In the genomic region with DNA sequence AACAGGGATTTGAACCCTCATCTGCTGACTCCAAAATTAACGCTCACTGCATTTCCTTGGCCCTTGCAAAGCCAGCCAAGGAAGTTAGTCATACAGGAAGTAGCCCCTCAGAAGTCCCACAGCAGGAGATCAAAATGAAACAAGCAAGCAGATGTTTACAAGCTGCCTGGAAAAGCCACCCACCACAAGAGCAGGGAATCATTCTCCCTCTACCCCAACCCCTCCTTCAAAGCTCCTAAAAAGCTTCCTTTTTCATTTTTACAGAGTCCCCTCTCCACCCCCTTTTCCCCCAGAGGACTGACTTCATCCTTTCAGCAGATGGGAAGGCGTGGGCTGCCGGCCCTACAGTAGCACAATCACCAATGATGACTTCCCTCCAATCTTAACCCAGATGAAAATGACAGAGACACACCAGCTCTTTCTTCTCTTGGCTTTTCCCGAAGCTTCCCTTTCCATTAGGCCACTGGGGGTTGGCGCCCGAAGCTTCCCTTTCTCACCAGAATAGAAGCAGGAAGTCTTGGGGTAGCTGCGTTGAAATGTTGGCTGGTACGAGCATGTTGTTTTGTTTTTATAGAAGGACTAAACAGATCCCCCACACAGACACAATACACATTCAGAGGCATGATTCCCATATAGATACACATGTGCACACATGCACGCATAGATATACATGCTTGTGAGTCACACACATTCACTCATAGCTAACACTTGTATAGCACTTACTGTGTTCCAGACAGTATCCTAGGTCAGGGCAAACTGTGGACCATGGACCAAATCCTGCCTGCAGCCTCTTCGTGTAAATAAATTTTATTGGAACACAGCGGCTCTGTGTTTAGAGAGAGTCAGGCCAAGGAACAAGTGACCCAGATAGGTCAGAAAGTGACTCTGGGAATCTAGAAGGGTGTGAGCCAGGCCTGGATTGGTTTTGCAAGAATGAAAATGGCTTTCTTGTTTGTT, we compare ENCODE assay signal across 8 cellular contexts. TPM values are rescaled to one million over a fixed set of nuclear protein-coding genes. Genes with fewer than 3 reads are reported as not detected.
DNase-seq lines count a peak whose midpoint lies in the region; ATAC-seq and TF ChIP-seq lines count a peak whose summit lies in the region.

No MANE protein-coding gene starts in this region.

- H3K4me1 ChIP-seq in SJSA1 (replicated peaks) (peaks cover 61% of the 10 kb centered on the region), muscle layer of duodenum (ENCODE audit: control insufficient read depth in 1 of 2, insufficient read depth in 2 of 2, low read length in 2 of 2) (peaks cover 10% of the 10 kb centered on the region in 2 donors)

- DNase-seq in activated CD4-positive, alpha-beta T cell treated with anti-CD3 and anti-CD28 coated beads, Interleukin-2, amount 10 ng/mL, durations not matched to agents 24 days and 14 days, result peak; percentile 59
- DNase-seq in activated CD4-positive, alpha-beta T cell treated with anti-CD3 and anti-CD28 coated beads, Interleukin-2, amount 50 U/mL, for 4 hours, result no peak
- DNase-seq in SJSA1 (ENCODE audit: low read depth in 1 of 2, low spot score in 2 of 2), result peak; percentile 82 to 90
- DNase-seq in epithelial cell of prostate (ENCODE audit: low read depth, low spot score), result no peak
- no peak for DNase-seq in COR-L47 (lab: John Stamatoyannopoulos, UW)
- DNase-seq in erythroblast (lab: John Stamatoyannopoulos, UW), result no peak

- H3K36me3 Mint-ChIP-seq in activated CD4-positive, alpha-beta T cell treated with anti-CD3 and anti-CD28 coated beads, Interleukin-2, amount 10 ng/mL, durations not matched to agents 24 days and 14 days (ENCODE audit: low read depth), result peaks cover 6% of the 10 kb centered on the region

- H3K27me3 Mint-ChIP-seq in activated CD4-positive, alpha-beta T cell treated with anti-CD3 and anti-CD28 coated beads, Interleukin-2, amount 10 ng/mL, durations not matched to agents 24 days and 14 days, result no peaks in the 10 kb centered on the region

- H3K9me3 ChIP-seq in SJSA1 (replicated peaks) (no peaks in the 10 kb centered on the region), muscle layer of duodenum (ENCODE audit: control insufficient read depth in 1 of 2, low read length in 2 of 2) (no peaks in the 10 kb centered on the region)

- peak overlapping the region; percentile 86 for H3K27ac ChIP-seq in SJSA1
- H3K27ac ChIP-seq in epithelial cell of prostate, result peak overlapping the region; percentile 34
- peak overlapping the region; percentile 72 for H3K27ac ChIP-seq in muscle layer of duodenum (ENCODE audit: low read length)

- H3K36me3 ChIP-seq in SJSA1 (no peaks in the 10 kb centered on the region), muscle layer of duodenum (ENCODE audit: control insufficient read depth in 1 of 2, insufficient read depth in 2 of 2, low read length in 2 of 2) (no peaks in the 10 kb centered on the region)

- no peak for ATAC-seq in HG02678 (IDR thresholded peaks at IDR 0.05; ENCODE audit: unreplicated experiment)

- peak overlapping the region; percentile 82 for H3K27ac Mint-ChIP-seq in activated CD4-positive, alpha-beta T cell treated with anti-CD3 and anti-CD28 coated beads, Interleukin-2, amount 10 ng/mL, durations not matched to agents 24 days and 14 days

- intact Hi-C loops in activated CD4-positive, alpha-beta T cell treated with anti-CD3 and anti-CD28 coated beads, Interleukin-2, amount 10 ng/mL, durations not matched to agents 24 days and 14 days (cut with micrococcal nuclease), result loop anchor here (2.0 to 5.0 kb wide), 3 partner anchors 14 to 44 kb away; a partner anchor contains a TSS

- H3K4me3 ChIP-seq in SJSA1 (peak overlapping the region; percentile 1), muscle layer of duodenum (ENCODE audit: low read depth in 1 of 2, low read length in 2 of 2) (peak overlapping the region in 1 of 2 donors; percentile 5)

- H3K9me3 Mint-ChIP-seq in activated CD4-positive, alpha-beta T cell treated with anti-CD3 and anti-CD28 coated beads, Interleukin-2, amount 10 ng/mL, durations not matched to agents 24 days and 14 days, result peaks cover 4% of the 10 kb centered on the region

- H3K4me3 Mint-ChIP-seq in activated CD4-positive, alpha-beta T cell treated with anti-CD3 and anti-CD28 coated beads, Interleukin-2, amount 10 ng/mL, durations not matched to agents 24 days and 14 days, result peak overlapping the region; percentile 59

- H3K4me1 Mint-ChIP-seq in activated CD4-positive, alpha-beta T cell treated with anti-CD3 and anti-CD28 coated beads, Interleukin-2, amount 10 ng/mL, durations not matched to agents 24 days and 14 days, result peaks cover 53% of the 10 kb centered on the region

- H3K27me3 ChIP-seq in SJSA1 (replicated peaks) (no peaks in the 10 kb centered on the region), muscle layer of duodenum (ENCODE audit: low read depth, low read length) (no peaks in the 10 kb centered on the region)

- TF ChIP-seq POLR2A in erythroblast (IDR thresholded peaks at IDR 0.05; ENCODE audit: low read length), result no peak

RNA-seq across cellular contexts. Expression of a gene that starts 17.4 kb away (rescaled TPM):
- total RNA-seq in activated CD4-positive, alpha-beta T cell treated with anti-CD3 and anti-CD28 coated beads, Interleukin-2, amount 10 ng/mL, durations not matched to agents 24 days and 14 days, result 57.6 and 58.4 TPM in 2 replicates
- total RNA-seq in SJSA1 (2014; rRNA removed; shearing (Covaris generic)), result 30.5 and 34.0 TPM in 2 replicates

RNA-seq across cellular contexts. Expression of a gene that starts 36.9 kb away (rescaled TPM):
- total RNA-seq in activated CD4-positive, alpha-beta T cell treated with anti-CD3 and anti-CD28 coated beads, Interleukin-2, amount 10 ng/mL, durations not matched to agents 24 days and 14 days, result 1.3 and 1.9 TPM in 2 replicates
- 0.29 and 0.88 TPM in 2 replicates for total RNA-seq in SJSA1 (2014; rRNA removed; shearing (Covaris generic))

Comparison
In these comparisons a context has a peak if more than half of its experiments do, and no peak if none do; other contexts are left out.
1. DNase-seq: peak in activated CD4-positive, alpha-beta T cell treated with anti-CD3 and anti-CD28 coated beads, Interleukin-2, amount 10 ng/mL, durations not matched to agents 24 days and 14 days (single experiment) and SJSA1 (2 of 2); none in activated CD4-positive, alpha-beta T cell treated with anti-CD3 and anti-CD28 coated beads, Interleukin-2, amount 50 U/mL, for 4 hours (0 of 2), epithelial cell of prostate (single experiment), COR-L47 (single experiment) and erythroblast (0 of 2).
2. H3K27ac ChIP-seq: peak in every context shown above with its lines; median percentile 86 in SJSA1; 72 in muscle layer of duodenum; 34 in epithelial cell of prostate.